ENCODE assay signal across 24 cellular contexts in the genomic region with DNA sequence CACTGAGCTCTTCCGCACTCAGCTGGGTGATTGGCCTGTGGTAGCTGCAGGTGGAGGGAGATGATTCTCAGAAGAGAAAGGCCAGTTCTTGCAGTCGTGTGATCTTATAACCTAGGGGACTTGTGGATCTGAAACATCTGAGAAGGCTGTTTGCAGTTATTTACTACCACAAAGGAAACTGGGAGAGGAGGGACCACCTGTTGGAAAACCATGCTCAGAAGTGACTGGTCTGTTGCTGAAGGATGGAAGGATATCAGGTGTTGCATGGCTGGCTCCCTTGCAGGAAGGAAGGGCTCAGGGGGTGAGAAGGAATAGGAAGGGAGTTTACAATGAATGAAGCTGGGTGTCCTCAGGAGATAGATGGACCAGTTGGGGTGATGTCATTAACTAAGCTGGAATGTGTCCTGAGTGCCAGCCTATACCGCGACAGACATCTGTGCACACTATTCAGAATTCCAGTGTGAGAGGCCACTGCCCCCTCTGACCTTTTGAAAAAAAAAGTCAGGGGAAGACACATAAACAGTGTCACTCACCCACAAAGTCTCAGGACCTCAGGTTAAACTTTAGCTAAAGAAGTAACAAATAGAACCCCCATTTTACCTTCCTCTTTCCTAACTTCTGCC. TPM values are rescaled to one million over a fixed set of nuclear protein-coding genes. Genes with fewer than 3 reads are reported as not detected.
DNase-seq lines count a peak whose midpoint lies in the region; ATAC-seq and TF ChIP-seq lines count a peak whose summit lies in the region.
"Had no signal": no experiment of that assay in that cellular context is flagged by ENCODE, and none has a peak within 500 bp of the region (broad histone marks: within the 10 kb centered on the region; RNA-seq: fewer than 3 reads in every experiment).

No MANE protein-coding gene starts in this region.

- no peaks in the 10 kb centered on the region for H3K9me3 Mint-ChIP-seq in nephron
- H3K9me3 Mint-ChIP-seq: naive thymus-derived CD8-positive, alpha-beta T cell; T-helper 1 cell treated with Interleukin-12 subunit alpha and Interleukin-12 subunit beta and Interleukin-4 antibody, amounts not matched to agents 30 μg/mL and 1 μg/mL, for 36 hours had no signal

- no peak overlapping the region for H2AFZ ChIP-seq in Loucy (ENCODE audit: low read length)

- H3K4me2 ChIP-seq in Loucy (ENCODE audit: low read depth, low read length, poor library complexity, severe bottlenecking): peak overlapping the region; percentile 15

- H3K4me1 Mint-ChIP-seq in nephron: peaks cover 63% of the 10 kb centered on the region
- H3K4me1 Mint-ChIP-seq: memory B cell had no signal

- no peak for ATAC-seq in thoracic aorta (ENCODE audit: insufficient number of reproducible peaks, low FRiP score, low read depth)
- ATAC-seq in GM18868 (IDR thresholded peaks at IDR 0.05; ENCODE audit: unreplicated experiment): no peak
- no peak for ATAC-seq in HG03196 (IDR thresholded peaks at IDR 0.05; ENCODE audit: unreplicated experiment)
- ATAC-seq: gastrocnemius medialis; naive thymus-derived CD8-positive, alpha-beta T cell; upper lobe of right lung had no signal

- peak overlapping the region; percentile 78 to 81 (median 79) for H3K27ac Mint-ChIP-seq in nephron
- H3K27ac Mint-ChIP-seq: memory B cell; naive thymus-derived CD8-positive, alpha-beta T cell; T-helper 1 cell treated with Interleukin-12 subunit alpha and Interleukin-12 subunit beta and Interleukin-4 antibody, amounts not matched to agents 30 μg/mL and 1 μg/mL, for 36 hours had no signal

- H3K79me2 ChIP-seq in Loucy (ENCODE audit: insufficient read depth, low read length): peaks cover 99% of the 10 kb centered on the region

- peaks cover 37% of the 10 kb centered on the region for H3K4me1 ChIP-seq in Loucy (ENCODE audit: insufficient read depth, low read length, poor library complexity, severe bottlenecking)
- peaks cover 42 to 88% of the 10 kb centered on the region in 2 donors for H3K4me1 ChIP-seq in thoracic aorta (ENCODE audit: control insufficient read depth in 1 of 2, low read depth in 2 of 2)
- H3K4me1 ChIP-seq: gastrocnemius medialis, upper lobe of right lung had no signal

- H3K4me3 ChIP-seq in Loucy (ENCODE audit: low read length, poor library complexity, severe bottlenecking) (no peak overlapping the region), coronary artery (no peak overlapping the region), thoracic aorta (no peak overlapping the region)
- H3K4me3 ChIP-seq: cardiac muscle cell, dorsolateral prefrontal cortex, gastrocnemius medialis, MG63, upper lobe of right lung had no signal

- H3K36me3 Mint-ChIP-seq in nephron (ENCODE audit: low read depth): peaks cover 32% of the 10 kb centered on the region
- H3K36me3 Mint-ChIP-seq: memory B cell; naive thymus-derived CD8-positive, alpha-beta T cell had no signal

- no peaks in the 10 kb centered on the region for H3K9me2 ChIP-seq in Loucy (replicated peaks; ENCODE audit: low read depth, low read length)

- DNase-seq in coronary artery (ENCODE audit: low spot score) (no peak), thoracic aorta (ENCODE audit: low spot score) (no peak), NCI-H524 treated with DMSO at 0.1 percent for 48 hours (lab: John Stamatoyannopoulos, UW) (no peak)
- DNase-seq: activated CD4-positive, alpha-beta T cell treated with anti-CD3 and anti-CD28 coated beads, Interleukin-2, amount 50 U/mL, for 48 hours; activated gamma-delta T cell; activated T-cell treated with anti-CD3 and anti-CD28 coated beads for 4 hours; Caco-2; dorsolateral prefrontal cortex; gastrocnemius medialis; kidney; MG63; naive thymus-derived CD8-positive, alpha-beta T cell; NCI-H1436 treated with DMSO at 0.1 percent for 48 hours; NCI-H748 treated with DMSO at 0.1 percent for 48 hours; SIG-M5; stimulated activated CD4-positive, alpha-beta T cell treated with anti-CD3 and anti-CD28 coated beads, Interleukin-4, amount 100 ng/mL, for 4 hours; upper lobe of right lung had no signal

- H3K27me3 ChIP-seq in Loucy (ENCODE audit: insufficient read depth, low read length, poor library complexity, severe bottlenecking) (no peaks in the 10 kb centered on the region), thoracic aorta (replicated peaks; ENCODE audit: insufficient read depth) (no peaks in the 10 kb centered on the region)
- H3K27me3 ChIP-seq: cardiac muscle cell, gastrocnemius medialis, MG63, upper lobe of right lung had no signal

- H3K9me3 ChIP-seq in Loucy (ENCODE audit: insufficient read depth, low read depth, low read length) (no peaks in the 10 kb centered on the region), thoracic aorta (no peaks in the 10 kb centered on the region)
- H3K9me3 ChIP-seq: Caco-2, gastrocnemius medialis, MG63, upper lobe of right lung had no signal

- no peak overlapping the region for H3K9ac ChIP-seq in Loucy (ENCODE audit: low read depth, low read length, poor library complexity, severe bottlenecking)

- no peak for TF ChIP-seq CTCF in Loucy (conservative IDR thresholded peaks at IDR 0.05; ENCODE audit: low read length)
- no peak for TF ChIP-seq CTCF in coronary artery (IDR thresholded peaks at IDR 0.05)
- no peak for TF ChIP-seq CTCF in nephron (IDR thresholded peaks at IDR 0.05; ENCODE audit: unreplicated experiment in 3 of 3)
- no peak for TF ChIP-seq CTCF in thoracic aorta (IDR thresholded peaks at IDR 0.05)

- no peaks in the 10 kb centered on the region for H3K27me3 Mint-ChIP-seq in nephron (ENCODE audit: low read depth)

- H3F3A ChIP-seq in Loucy (ENCODE audit: low read depth): no peaks in the 10 kb centered on the region

- no peak overlapping the region for H3K4me3 Mint-ChIP-seq in nephron
- H3K4me3 Mint-ChIP-seq: memory B cell; naive thymus-derived CD8-positive, alpha-beta T cell; T-helper 1 cell treated with Interleukin-12 subunit alpha and Interleukin-12 subunit beta and Interleukin-4 antibody, amounts not matched to agents 30 μg/mL and 1 μg/mL, for 36 hours had no signal

- H3K36me3 ChIP-seq in Loucy (ENCODE audit: insufficient read depth, low read length): peaks cover 76% of the 10 kb centered on the region; the same call in 1 of the 2 replicates
- no peaks in the 10 kb centered on the region for H3K36me3 ChIP-seq in thoracic aorta
- H3K36me3 ChIP-seq: cardiac muscle cell, gastrocnemius medialis, MG63, upper lobe of right lung had no signal

- H3K27ac ChIP-seq in coronary artery (peak overlapping the region; percentile 30 to 71), thoracic aorta (peak overlapping the region; percentile 66 to 71)
- H3K27ac ChIP-seq: cardiac muscle cell, dorsolateral prefrontal cortex, gastrocnemius medialis, upper lobe of right lung had no signal

- H4K20me1 ChIP-seq in Loucy (ENCODE audit: insufficient read depth, low read length, poor library complexity, severe bottlenecking): peaks cover 77% of the 10 kb centered on the region

RNA-seq across cellular contexts. Expression of gene IGFBP2, which starts 17.5 kb away (rescaled TPM):
- 1,000 to 10,000 TPM in 1 of 2 donors, 100 to 1,000 TPM in 1; 608 to 2,156 TPM for total RNA-seq in thoracic aorta
- total RNA-seq: naive thymus-derived CD8-positive, alpha-beta T cell had no signal

RNA-seq across cellular contexts. Expression of gene IGFBP5, which starts 44.6 kb away (rescaled TPM):
- total RNA-seq in thoracic aorta: 1,000 to 10,000 TPM in 1 of 2 donors, 100 to 1,000 TPM in 1; 482 to 2,105 TPM
- total RNA-seq: naive thymus-derived CD8-positive, alpha-beta T cell had no signal
